Comparison of ENCODE assay signal across 19 cellular contexts in genomic region chr16:23367564-23367963, GRCh38.
"Had no signal": no experiment of that assay in that cellular context is flagged by ENCODE, and none has a peak within 500 bp of the region (broad histone marks: within the 10 kb centered on the region; RNA-seq: fewer than 3 reads in every experiment).

No MANE protein-coding gene starts in this region.

- H3K4me3 ChIP-seq: coronary artery, dorsolateral prefrontal cortex, esophagus muscularis mucosa, gastroesophageal sphincter, heart right ventricle, left lung, lower lobe of right lung, mucosa of descending colon had no signal

- ATAC-seq: gastroesophageal sphincter, heart right ventricle, left cardiac atrium, left lung, left ventricle myocardium superior, lower lobe of right lung, mucosa of descending colon had no signal

- H3K27ac ChIP-seq: coronary artery, dorsolateral prefrontal cortex, esophagus muscularis mucosa, foreskin keratinocyte, gastroesophageal sphincter, heart right ventricle, left lung, lower lobe of right lung had no signal

- H3K4me1 Mint-ChIP-seq: mesothelial cell of epicardium had no signal

- DNase-seq: dermis blood vessel endothelial cell; dorsolateral prefrontal cortex; effector CD4-positive, alpha-beta T cell; effector memory CD4-positive, alpha-beta T cell; foreskin keratinocyte; head of caudate nucleus; heart right ventricle; hippocampal formation; left cardiac atrium; left lung; left ventricle myocardium superior; lower lobe of right lung; mesenchymal stem cell; mucosa of descending colon; naive B cell had no signal

- H3K4me3 Mint-ChIP-seq: mesothelial cell of epicardium, naive B cell had no signal

- H3K36me3 Mint-ChIP-seq: mesothelial cell of epicardium, naive B cell had no signal

- H3K4me1 ChIP-seq: foreskin keratinocyte, left lung had no signal

- H3K27ac Mint-ChIP-seq: mesothelial cell of epicardium had no signal

- H3K27me3 ChIP-seq: foreskin keratinocyte, left lung had no signal

- H3K9me3 Mint-ChIP-seq: mesothelial cell of epicardium had no signal

- H3K36me3 ChIP-seq: esophagus muscularis mucosa, gastroesophageal sphincter, heart right ventricle, left lung, lower lobe of right lung had no signal

- H3K9me3 ChIP-seq: esophagus muscularis mucosa, gastroesophageal sphincter, heart right ventricle, left lung, lower lobe of right lung, mucosa of descending colon had no signal
